Comparison of ENCODE assay signal across 9 cellular contexts in the genomic region with DNA sequence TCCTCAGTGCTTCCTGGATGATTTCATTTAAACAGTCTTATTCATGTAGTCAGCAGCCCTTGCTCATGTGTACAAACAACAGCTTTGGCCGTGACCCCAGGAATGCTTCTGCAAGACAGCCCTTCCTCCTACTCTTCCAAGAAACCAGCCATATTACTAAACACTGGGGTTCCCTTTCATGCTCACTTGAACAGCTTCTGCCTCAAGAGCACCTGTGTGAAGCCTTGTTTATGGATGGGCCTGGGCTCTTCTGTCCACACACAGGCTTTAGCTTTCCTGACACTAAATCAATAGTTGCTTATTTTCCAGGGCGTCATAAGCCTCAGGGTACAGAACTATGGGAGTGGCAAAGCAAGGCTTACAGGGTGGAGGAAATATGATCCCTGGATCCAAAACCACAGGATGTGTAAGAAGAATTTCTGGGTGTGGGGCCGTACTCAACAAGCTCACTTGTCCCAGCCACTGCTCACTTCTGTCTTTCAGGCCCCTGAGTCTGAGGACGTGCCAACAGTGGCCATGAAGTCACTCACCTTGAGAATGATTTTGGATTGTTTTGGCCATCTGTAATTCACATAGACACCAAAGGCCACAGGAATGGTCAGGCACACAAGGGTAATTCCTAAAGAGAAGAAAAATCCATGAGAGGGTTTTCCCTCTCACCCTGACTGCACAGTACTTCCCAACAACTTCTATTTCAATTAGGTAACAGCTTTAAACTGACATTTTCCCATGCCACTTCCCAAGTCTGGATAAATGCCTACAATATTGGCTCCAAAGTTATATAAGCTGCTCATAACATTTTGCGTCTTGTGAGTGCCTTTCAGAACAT. TPM values are rescaled to one million over a fixed set of nuclear protein-coding genes. Genes with fewer than 3 reads are reported as not detected.
A peak's percentile ranks its signal among the peaks of the same experiment; 100 is the strongest.
DNase-seq lines count a peak whose midpoint lies in the region; TF ChIP-seq lines count a peak whose summit lies in the region.
"Had no signal": no experiment of that assay in that cellular context is flagged by ENCODE, and none has a peak within 500 bp of the region (broad histone marks: within the 10 kb centered on the region; RNA-seq: fewer than 3 reads in every experiment).

No MANE protein-coding gene starts in this region.

- CTCF ChIA-PET in BJ (lab: Yijun Ruan, JAX) = interaction anchor here (0.6 to 2.0 kb wide), 4 partner anchors 11 to 59 kb away, joined by 3 to 9 read pairs (median 3); no protein-coding TSS in a partner anchor
- CTCF ChIA-PET in activated naive CD4-positive, alpha-beta T cell treated with anti-CD3 and anti-CD28 coated beads for 36 hours (lab: Charles Lee) = interaction anchor here (1.4 kb wide), 1 partner anchor 13 kb away, joined by 3 read pairs; no protein-coding TSS in a partner anchor

- no peaks in the 10 kb centered on the region for H3K36me3 Mint-ChIP-seq in activated naive CD4-positive, alpha-beta T cell treated with anti-CD3 and anti-CD28 coated beads for 36 hours (ENCODE audit: low read depth)

- no peak overlapping the region for H3K4me3 Mint-ChIP-seq in activated naive CD4-positive, alpha-beta T cell treated with anti-CD3 and anti-CD28 coated beads for 36 hours

- in situ Hi-C loops in KBM-7 (cut with MboI; ENCODE audit: low pct_unique_long_range_greater_than_20kb, low sequenced_read_pairs) = no loop called here

- H3K27me3 ChIP-seq in BJ (ENCODE audit: control insufficient read depth, insufficient read depth, low read length) (no peaks in the 10 kb centered on the region), sigmoid colon (no peaks in the 10 kb centered on the region)

- no peaks in the 10 kb centered on the region for H3K9me3 Mint-ChIP-seq in activated naive CD4-positive, alpha-beta T cell treated with anti-CD3 and anti-CD28 coated beads for 36 hours

- POLR2A ChIA-PET in BJ (lab: Charles Lee) = interaction anchor here (0.5 to 1.5 kb wide), 3 partner anchors 14 to 901 kb away, joined by 3 to 5 read pairs (median 4); no protein-coding TSS in a partner anchor

- H3K36me3 ChIP-seq in BJ (ENCODE audit: control insufficient read depth, insufficient read depth, low read length) = no peaks in the 10 kb centered on the region
- no peaks in the 10 kb centered on the region for H3K36me3 ChIP-seq in sigmoid colon

- no peaks in the 10 kb centered on the region for H3K9me3 ChIP-seq in sigmoid colon

- intact Hi-C loops in sigmoid colon (cut with DNase I) (no loop called here), head of caudate nucleus (cut with DNase I) (no loop called here)
- intact Hi-C loops in activated naive CD4-positive, alpha-beta T cell treated with anti-CD3 and anti-CD28 coated beads for 36 hours (cut with micrococcal nuclease) = no loop called here

- DNase-seq in BJ (ENCODE audit: low read depth) (peak; percentile 89), KBM-7 (peak; percentile 10), astrocyte of the hippocampus (ENCODE audit: low read depth, low spot score) (peak; percentile 85), mucosa of gallbladder (ENCODE audit: low spot score) (peak; percentile 51), sigmoid colon (no peak), Kasumi-1 (lab: John Stamatoyannopoulos, UW) (no peak), head of caudate nucleus (no peak)
- no peak for DNase-seq in activated naive CD4-positive, alpha-beta T cell treated with anti-CD3 and anti-CD28 coated beads for 36 hours
- DNase-seq: DND-41 had no signal

- no peaks in the 10 kb centered on the region for H3K4me1 ChIP-seq in sigmoid colon

- H3K4me3 ChIP-seq in BJ (ENCODE audit: low read depth, low read length) (no peak overlapping the region), sigmoid colon (no peak overlapping the region)

- 83 to 86% methylated on average over 5 of the region's 5 CpGs for WGBS in sigmoid colon, 2 donors

- TF ChIP-seq CTCF in BJ (IDR thresholded peaks at IDR 0.05; ENCODE audit: insufficient read depth, low read depth, low read length) = no peak
- TF ChIP-seq CTCF in sigmoid colon (IDR thresholded peaks at IDR 0.05) = no peak

- peaks cover 1% of the 10 kb centered on the region for H3K27me3 Mint-ChIP-seq in activated naive CD4-positive, alpha-beta T cell treated with anti-CD3 and anti-CD28 coated beads for 36 hours (ENCODE audit: low read depth)

- TF ChIP-seq EP300 in sigmoid colon (IDR thresholded peaks at IDR 0.05) = no peak

- H3K27ac ChIP-seq in sigmoid colon = no peak overlapping the region

- no peak overlapping the region for H3K27ac Mint-ChIP-seq in activated naive CD4-positive, alpha-beta T cell treated with anti-CD3 and anti-CD28 coated beads for 36 hours

- no peak for TF ChIP-seq POLR2A in sigmoid colon (IDR thresholded peaks at IDR 0.05)

- no peaks in the 10 kb centered on the region for H3K4me1 Mint-ChIP-seq in activated naive CD4-positive, alpha-beta T cell treated with anti-CD3 and anti-CD28 coated beads for 36 hours (ENCODE audit: low read depth)

RNA-seq across cellular contexts. Expression of a gene that starts 17.7 kb away (rescaled TPM):
- polyA plus RNA-seq in BJ (2011; rRNA removed) (0.72 and 0.98 TPM in 2 replicates), sigmoid colon (under 1 TPM in 1 of 3 donors, not detected in 2; 0.20 TPM)
- 3.1 and 4.0 TPM in 2 replicates for polyA minus RNA-seq in BJ (2011; rRNA and poly(A)+ RNA removed)
- total RNA-seq in mucosa of gallbladder (0.81 TPM), sigmoid colon (1 to 10 TPM in 3 of 4 donors, not detected in 1; 1.1 to 2.8 (median 2.1) TPM)
- total RNA-seq in activated naive CD4-positive, alpha-beta T cell treated with anti-CD3 and anti-CD28 coated beads for 36 hours = not detected

Comparison
In these comparisons a context has a peak if more than half of its experiments do, and no peak if none do; other contexts are left out.
1. DNase-seq: peak in BJ (single experiment), KBM-7 (single experiment), astrocyte of the hippocampus (single experiment) and mucosa of gallbladder (single experiment); none in sigmoid colon (single experiment), activated naive CD4-positive, alpha-beta T cell treated with anti-CD3 and anti-CD28 coated beads for 36 hours (single experiment), Kasumi-1 (0 of 2) and head of caudate nucleus (0 of 42).